ENCODE assay signal across 24 cellular contexts in genomic region chr10:20185116-20185515, GRCh38.
DNase-seq lines count a peak whose midpoint lies in the region; ATAC-seq, FAIRE-seq and TF ChIP-seq lines count a peak whose summit lies in the region.
"Had no signal": no experiment of that assay in that cellular context is flagged by ENCODE, and none has a peak within 500 bp of the region (broad histone marks: within the 10 kb centered on the region; RNA-seq: fewer than 3 reads in every experiment).

No MANE protein-coding gene starts in this region.

- H3K36me3 ChIP-seq in Caco-2 (ENCODE audit: control insufficient read depth, insufficient read depth, low read length) (no peaks in the 10 kb centered on the region), SJCRH30 (no peaks in the 10 kb centered on the region)
- H3K36me3 ChIP-seq: left lung, transverse colon had no signal

- peaks cover 10% of the 10 kb centered on the region for H3K4me1 Mint-ChIP-seq in Caco-2 (ENCODE audit: low read depth, unreplicated experiment)
- H3K4me1 Mint-ChIP-seq in stimulated activated effector memory CD8-positive, alpha-beta T cell treated with anti-CD3 and anti-CD28 coated beads, Interleukin-12 subunit alpha, Interleukin-12 subunit beta, amount 100 ng/mL, for 72 hours = no peaks in the 10 kb centered on the region
- H3K4me1 Mint-ChIP-seq in MCF 10A (ENCODE audit: insufficient read depth, unreplicated experiment) = peaks cover 6% of the 10 kb centered on the region
- H3K4me1 Mint-ChIP-seq: activated CD4-positive, alpha-beta T cell treated with anti-CD3 and anti-CD28 coated beads, Interleukin-2, amount 10 ng/mL, durations not matched to agents 7 days and 5 days; activated naive CD4-positive, alpha-beta T cell treated with anti-CD3 and anti-CD28 coated beads, Interleukin-2, amount 10 ng/mL, durations not matched to agents 7 days and 5 days; central memory CD8-positive, alpha-beta T cell had no signal

- no peak for FAIRE-seq in GM12891 (lab: Jason Lieb, UNC)

- intact Hi-C loops in Caco-2 (cut with micrococcal nuclease; ENCODE audit: unreplicated experiment) (no loop called here), MCF 10A (cut with micrococcal nuclease) (no loop called here)

- H3K4me3 ChIP-seq in Caco-2 (ENCODE audit: low read depth, low read length) (no peak overlapping the region), SJCRH30 (no peak overlapping the region)
- H3K4me3 ChIP-seq: left lung, psoas muscle, transverse colon had no signal

- peak overlapping the region; percentile 60 for H3K27ac Mint-ChIP-seq in Caco-2 (ENCODE audit: unreplicated experiment)
- H3K27ac Mint-ChIP-seq in stimulated activated effector memory CD8-positive, alpha-beta T cell treated with anti-CD3 and anti-CD28 coated beads, Interleukin-12 subunit alpha, Interleukin-12 subunit beta, amount 100 ng/mL, for 72 hours = no peak overlapping the region
- H3K27ac Mint-ChIP-seq in MCF 10A (ENCODE audit: low read depth, unreplicated experiment) = no peak overlapping the region
- H3K27ac Mint-ChIP-seq: activated CD4-positive, alpha-beta T cell treated with anti-CD3 and anti-CD28 coated beads, Interleukin-2, amount 10 ng/mL, durations not matched to agents 7 days and 5 days; activated naive CD4-positive, alpha-beta T cell treated with anti-CD3 and anti-CD28 coated beads, Interleukin-2, amount 10 ng/mL, durations not matched to agents 7 days and 5 days had no signal

- no peak for ATAC-seq in stimulated activated effector memory CD8-positive, alpha-beta T cell treated with anti-CD3 and anti-CD28 coated beads, Interleukin-12 subunit alpha, Interleukin-12 subunit beta, amount 100 ng/mL, for 72 hours
- ATAC-seq: left lung, psoas muscle had no signal

- H3K27ac ChIP-seq in SJCRH30 = no peak overlapping the region
- H3K27ac ChIP-seq: HL-60, left lung, psoas muscle, transverse colon had no signal

- CTCF ChIA-PET in Caco-2 (lab: Charles Lee) (no interaction called here), MCF 10A (lab: Yijun Ruan, JAX) (interaction anchor here (0.6 kb wide), 1 partner anchor 186 kb away, joined by 3 read pairs; no protein-coding TSS in a partner anchor)

- H3K4me3 Mint-ChIP-seq in Caco-2 (ENCODE audit: unreplicated experiment) (no peak overlapping the region), MCF 10A (ENCODE audit: unreplicated experiment) (no peak overlapping the region)
- no peak overlapping the region for H3K4me3 Mint-ChIP-seq in stimulated activated effector memory CD8-positive, alpha-beta T cell treated with anti-CD3 and anti-CD28 coated beads, Interleukin-12 subunit alpha, Interleukin-12 subunit beta, amount 100 ng/mL, for 72 hours
- H3K4me3 Mint-ChIP-seq: activated CD4-positive, alpha-beta T cell treated with anti-CD3 and anti-CD28 coated beads, Interleukin-2, amount 10 ng/mL, durations not matched to agents 7 days and 5 days; activated naive CD4-positive, alpha-beta T cell treated with anti-CD3 and anti-CD28 coated beads, Interleukin-2, amount 10 ng/mL, durations not matched to agents 7 days and 5 days; central memory CD8-positive, alpha-beta T cell; H9 had no signal

- DNase-seq in Caco-2 (peak; percentile 60 to 64), SJCRH30 (peak; percentile 2 to 3), iPS-NIHi7 (ENCODE audit: extremely low spot score) (peak; percentile 13), non-pigmented ciliary epithelial cell (ENCODE audit: low read depth) (peak; percentile 3), MCF 10A (ENCODE audit: unreplicated experiment) (no peak), GM12891 (ENCODE audit: insufficient read length, low spot score) (no peak)
- DNase-seq in stimulated activated effector memory CD8-positive, alpha-beta T cell treated with anti-CD3 and anti-CD28 coated beads, Interleukin-12 subunit alpha, Interleukin-12 subunit beta, amount 100 ng/mL, for 72 hours (ENCODE audit: low spot score in 2 of 2) = no peak
- no peak for DNase-seq in activated effector memory CD4-positive, alpha-beta T cell treated with anti-CD3 and anti-CD28 coated beads, Interleukin-2, amount 50 U/mL, for 16 hours
- DNase-seq: activated CD4-positive, alpha-beta T cell treated with anti-CD3 and anti-CD28 coated beads, Interleukin-2, amount 10 ng/mL, durations not matched to agents 7 days and 5 days; activated naive CD4-positive, alpha-beta T cell treated with anti-CD3 and anti-CD28 coated beads, Interleukin-2, amount 10 ng/mL, durations not matched to agents 7 days and 5 days; activated T-cell treated with anti-CD3 and anti-CD28 coated beads, Interleukin-2, amount 50 U/mL, for 48 hours; DMS79 treated with DMSO at 0.1 percent for 48 hours; H9; left lung; midbrain; NCI-H1105; NCI-H2029 treated with DMSO at 0.1 percent for 48 hours; NCI-H82; psoas muscle; RPMI8226; stimulated activated CD8-positive, alpha-beta memory T cell treated with anti-CD3 and anti-CD28 coated beads, Interleukin-4, amount 100 ng/mL, for 48 hours; transverse colon had no signal

- H3K36me3 Mint-ChIP-seq in Caco-2 (ENCODE audit: insufficient read depth, unreplicated experiment) (no peaks in the 10 kb centered on the region), MCF 10A (ENCODE audit: insufficient read depth, unreplicated experiment) (no peaks in the 10 kb centered on the region)
- H3K36me3 Mint-ChIP-seq in stimulated activated effector memory CD8-positive, alpha-beta T cell treated with anti-CD3 and anti-CD28 coated beads, Interleukin-12 subunit alpha, Interleukin-12 subunit beta, amount 100 ng/mL, for 72 hours = no peaks in the 10 kb centered on the region
- H3K36me3 Mint-ChIP-seq: activated naive CD4-positive, alpha-beta T cell treated with anti-CD3 and anti-CD28 coated beads, Interleukin-2, amount 10 ng/mL, durations not matched to agents 7 days and 5 days had no signal

- no TSS peak for BruUV-seq in Caco-2 (replicated peaks; lab: Mats Ljungman, UMichigan)
- BruUV-seq in MCF 10A (replicated peaks; lab: Mats Ljungman, UMichigan) = no TSS peak

- H3K9me3 ChIP-seq in Caco-2 (0 out of 2 replicates have a peak, but pooled peaks cover 5% of the 10 kb centered on the region), SJCRH30 (replicated peaks) (no peaks in the 10 kb centered on the region)
- H3K9me3 ChIP-seq: left lung, psoas muscle, transverse colon had no signal

- H3K4me1 ChIP-seq in Caco-2 = peaks cover 25% of the 10 kb centered on the region
- peaks cover 4% of the 10 kb centered on the region; the same call in 1 of the 2 replicates for H3K4me1 ChIP-seq in SJCRH30
- H3K4me1 ChIP-seq: left lung, psoas muscle, transverse colon had no signal

- no peaks in the 10 kb centered on the region for H3K9me3 Mint-ChIP-seq in Caco-2 (ENCODE audit: unreplicated experiment)
- peaks cover 12% of the 10 kb centered on the region for H3K9me3 Mint-ChIP-seq in stimulated activated effector memory CD8-positive, alpha-beta T cell treated with anti-CD3 and anti-CD28 coated beads, Interleukin-12 subunit alpha, Interleukin-12 subunit beta, amount 100 ng/mL, for 72 hours
- H3K9me3 Mint-ChIP-seq in MCF 10A (ENCODE audit: unreplicated experiment) = no peaks in the 10 kb centered on the region
- H3K9me3 Mint-ChIP-seq: activated naive CD4-positive, alpha-beta T cell treated with anti-CD3 and anti-CD28 coated beads, Interleukin-2, amount 10 ng/mL, durations not matched to agents 7 days and 5 days had no signal

- H3K27me3 Mint-ChIP-seq in Caco-2 (ENCODE audit: insufficient read depth, unreplicated experiment) = peaks cover 2% of the 10 kb centered on the region
- no peaks in the 10 kb centered on the region for H3K27me3 Mint-ChIP-seq in MCF 10A (ENCODE audit: insufficient read depth, unreplicated experiment)
- H3K27me3 Mint-ChIP-seq: activated CD4-positive, alpha-beta T cell treated with anti-CD3 and anti-CD28 coated beads, Interleukin-2, amount 10 ng/mL, durations not matched to agents 7 days and 5 days; activated naive CD4-positive, alpha-beta T cell treated with anti-CD3 and anti-CD28 coated beads, Interleukin-2, amount 10 ng/mL, durations not matched to agents 7 days and 5 days; central memory CD8-positive, alpha-beta T cell had no signal

- no peaks in the 10 kb centered on the region for H3K27me3 ChIP-seq in Caco-2 (replicated peaks; ENCODE audit: control insufficient read depth, insufficient read depth, low read length)
- no peaks in the 10 kb centered on the region for H3K27me3 ChIP-seq in SJCRH30
- H3K27me3 ChIP-seq: left lung, transverse colon had no signal

- POLR2A ChIA-PET in Caco-2 (lab: Charles Lee) (no interaction called here), MCF 10A (lab: Yijun Ruan, JAX) (interaction anchor here (0.9 kb wide), 1 partner anchor 13 kb away, joined by 3 read pairs; no protein-coding TSS in a partner anchor)

- no peak for TF ChIP-seq CTCF in Caco-2 (IDR thresholded peaks at IDR 0.05; ENCODE audit: insufficient read depth in 1 of 2, low read depth in 1 of 2, low read length in 1 of 2, severe bottlenecking in 1 of 2, unreplicated experiment in 1 of 2)
- TF ChIP-seq CTCF in MCF 10A (IDR thresholded peaks at IDR 0.05; ENCODE audit: unreplicated experiment) = no peak

- no peak for TF ChIP-seq POLR2A in GM12891 (IDR thresholded peaks at IDR 0.05; ENCODE audit: low read depth, low read length)

TF ChIP-seq in GM12891, 5 proteins besides CTCF, POLR2A, EP300 and RAD21:
- TF ChIP-seq PAX5 (IDR thresholded peaks at IDR 0.05; ENCODE audit: insufficient read depth, low read length, severe bottlenecking) (no peak), POU2F2 (IDR thresholded peaks at IDR 0.05; ENCODE audit: low read depth, low read length) (no peak), POLR2AphosphoS5 (IDR thresholded peaks at IDR 0.05; ENCODE audit: low read depth, low read length) (no peak), SPI1 (IDR thresholded peaks at IDR 0.05; ENCODE audit: low read depth, low read length) (no peak), TAF1 (IDR thresholded peaks at IDR 0.05; ENCODE audit: low read depth, low read length) (no peak)

Comparison
In these comparisons a context has a peak if more than half of its experiments do, and no peak if none do; other contexts are left out.
1. DNase-seq: peak in Caco-2 (2 of 2), SJCRH30 (2 of 2), iPS-NIHi7 (single experiment) and non-pigmented ciliary epithelial cell (single experiment); none in stimulated activated effector memory CD8-positive, alpha-beta T cell treated with anti-CD3 and anti-CD28 coated beads, Interleukin-12 subunit alpha, Interleukin-12 subunit beta, amount 100 ng/mL, for 72 hours (0 of 2), MCF 10A (single experiment), activated effector memory CD4-positive, alpha-beta T cell treated with anti-CD3 and anti-CD28 coated beads, Interleukin-2, amount 50 U/mL, for 16 hours (single experiment) and GM12891 (single experiment).